In genomic region chr16:86951831-86952598, GRCh38 we compare ENCODE assay signal across 10 cellular contexts.
DNase-seq lines count a peak whose midpoint lies in the region; ATAC-seq and TF ChIP-seq lines count a peak whose summit lies in the region.
"Had no signal": no experiment of that assay in that cellular context is flagged by ENCODE, and none has a peak within 500 bp of the region (broad histone marks: within the 10 kb centered on the region; RNA-seq: fewer than 3 reads in every experiment).

No MANE protein-coding gene starts in this region.

- H2AFZ ChIP-seq in fibroblast of lung (ENCODE audit: low read length), result peak overlapping the region; percentile 18

- H3K27ac ChIP-seq in RWPE1 (peak overlapping the region; percentile 88), fibroblast of lung (ENCODE audit: insufficient read depth, low read length) (peak overlapping the region; percentile 86)

- H3K27me3 Mint-ChIP-seq in activated T-helper 17 cell treated with anti-CD3 and anti-CD28 coated beads, Interleukin-2, amount 50 U/mL, for 72 hours, result no peaks in the 10 kb centered on the region

- TF ChIP-seq CTCF in RWPE1 (conservative IDR thresholded peaks at IDR 0.05; ENCODE audit: low read depth) (no peak), fibroblast of lung (conservative IDR thresholded peaks at IDR 0.05 in 1 of 2, IDR thresholded peaks at IDR 0.05 in 1 of 2; ENCODE audit: low read depth in 1 of 2, low read length in 2 of 2) (no peak), retinal pigment epithelial cell (conservative IDR thresholded peaks at IDR 0.05; ENCODE audit: low read depth, low read length) (no peak)

- ATAC-seq in GM21390 (IDR thresholded peaks at IDR 0.05; ENCODE audit: unreplicated experiment), result no peak
- no peak for ATAC-seq in activated T-helper 17 cell treated with anti-CD3 and anti-CD28 coated beads, Interleukin-2, amount 50 U/mL, for 72 hours (replicated peaks)
- ATAC-seq: activated CD4-positive, alpha-beta T cell treated with anti-CD3 and anti-CD28 coated beads for 36 hours had no signal

- CTCF ChIA-PET in RWPE1 (lab: Yijun Ruan, JAX), result interaction anchor here (0.6 kb wide), 1 partner anchor 1501 kb away, joined by 4 read pairs; the partner anchor contains the start of gene ZFPM1

- H3K9ac ChIP-seq in fibroblast of lung (ENCODE audit: insufficient read depth, low read length), result no peak overlapping the region

- H3K4me2 ChIP-seq in fibroblast of lung (ENCODE audit: extremely low read depth, insufficient read depth, low read length), result peak overlapping the region; percentile 51

- H3K4me3 Mint-ChIP-seq in activated T-helper 17 cell treated with anti-CD3 and anti-CD28 coated beads, Interleukin-2, amount 50 U/mL, for 72 hours, result no peak overlapping the region
- H3K4me3 Mint-ChIP-seq: activated CD4-positive, alpha-beta T cell treated with anti-CD3 and anti-CD28 coated beads for 36 hours had no signal

- H3K4me3 ChIP-seq in fibroblast of lung (replicated peaks in 1 of 4; ENCODE audit: control extremely low read depth in 1 of 4, insufficient read depth in 1 of 4, low read depth in 3 of 4, low read length in 4 of 4), result no peak overlapping the region
- H3K4me3 ChIP-seq in retinal pigment epithelial cell (ENCODE audit: low read length), result no peak overlapping the region
- H3K4me3 ChIP-seq: adrenal gland had no signal

- H3K36me3 ChIP-seq in fibroblast of lung (ENCODE audit: control insufficient read depth, insufficient read depth, low read length), result no peaks in the 10 kb centered on the region
- H3K36me3 ChIP-seq: adrenal gland had no signal

- peak; percentile 93 for DNase-seq in GM04503 (ENCODE audit: low read depth)
- DNase-seq in RWPE1 (ENCODE audit: low spot score), result peak; percentile 64
- DNase-seq in fibroblast of lung (ENCODE audit: low read depth in 2 of 2), result peak; percentile 98 to 100
- DNase-seq in retinal pigment epithelial cell (ENCODE audit: low read depth), result peak; percentile 71
- DNase-seq in NAMALWA (ENCODE audit: low spot score), result no peak
- DNase-seq in activated gamma-delta T cell treated with Interleukin-2 at 50 U/mL for 16 hours, result no peak
- DNase-seq: activated CD4-positive, alpha-beta T cell treated with anti-CD3 and anti-CD28 coated beads for 36 hours had no signal

- H3K27ac Mint-ChIP-seq in activated T-helper 17 cell treated with anti-CD3 and anti-CD28 coated beads, Interleukin-2, amount 50 U/mL, for 72 hours, result no peak overlapping the region
- H3K27ac Mint-ChIP-seq: activated CD4-positive, alpha-beta T cell treated with anti-CD3 and anti-CD28 coated beads for 36 hours had no signal

- no peaks in the 10 kb centered on the region for H4K20me1 ChIP-seq in fibroblast of lung (ENCODE audit: control insufficient read depth, extremely low read depth, insufficient read depth, low read length)

- H3K27me3 ChIP-seq in fibroblast of lung (ENCODE audit: control insufficient read depth, insufficient read depth, low read length), result no peaks in the 10 kb centered on the region
- H3K27me3 ChIP-seq: adrenal gland had no signal

- POLR2A ChIA-PET in RWPE1 (lab: Yijun Ruan, JAX; ENCODE audit: low non-redundant PET), result no interaction called here

- peaks cover 9% of the 10 kb centered on the region for H3K4me1 ChIP-seq in fibroblast of lung (ENCODE audit: control insufficient read depth, extremely low read depth, insufficient read depth, low read length)
- H3K4me1 ChIP-seq: adrenal gland had no signal

- H3K36me3 Mint-ChIP-seq in activated T-helper 17 cell treated with anti-CD3 and anti-CD28 coated beads, Interleukin-2, amount 50 U/mL, for 72 hours (ENCODE audit: low read depth), result no peaks in the 10 kb centered on the region

- no peaks in the 10 kb centered on the region for H3K9me3 ChIP-seq in fibroblast of lung (ENCODE audit: control insufficient read depth, insufficient read depth, low read depth, low read length)
- H3K9me3 ChIP-seq: adrenal gland had no signal

- H3K9me3 Mint-ChIP-seq in activated T-helper 17 cell treated with anti-CD3 and anti-CD28 coated beads, Interleukin-2, amount 50 U/mL, for 72 hours, result no peaks in the 10 kb centered on the region

- H3K4me1 Mint-ChIP-seq in activated T-helper 17 cell treated with anti-CD3 and anti-CD28 coated beads, Interleukin-2, amount 50 U/mL, for 72 hours, result no peaks in the 10 kb centered on the region

- no peaks in the 10 kb centered on the region for H3K79me2 ChIP-seq in fibroblast of lung (ENCODE audit: control insufficient read depth, insufficient read depth, low read length)

Comparison
In these comparisons a context has a peak if more than half of its experiments do, and no peak if none do; other contexts are left out.
1. DNase-seq: peak in GM04503 (single experiment), RWPE1 (single experiment), fibroblast of lung (2 of 2) and retinal pigment epithelial cell (single experiment); none in NAMALWA (single experiment) and activated gamma-delta T cell treated with Interleukin-2 at 50 U/mL for 16 hours (single experiment).